Comparison of ENCODE assay signal across 1 cellular context in the genomic region with DNA sequence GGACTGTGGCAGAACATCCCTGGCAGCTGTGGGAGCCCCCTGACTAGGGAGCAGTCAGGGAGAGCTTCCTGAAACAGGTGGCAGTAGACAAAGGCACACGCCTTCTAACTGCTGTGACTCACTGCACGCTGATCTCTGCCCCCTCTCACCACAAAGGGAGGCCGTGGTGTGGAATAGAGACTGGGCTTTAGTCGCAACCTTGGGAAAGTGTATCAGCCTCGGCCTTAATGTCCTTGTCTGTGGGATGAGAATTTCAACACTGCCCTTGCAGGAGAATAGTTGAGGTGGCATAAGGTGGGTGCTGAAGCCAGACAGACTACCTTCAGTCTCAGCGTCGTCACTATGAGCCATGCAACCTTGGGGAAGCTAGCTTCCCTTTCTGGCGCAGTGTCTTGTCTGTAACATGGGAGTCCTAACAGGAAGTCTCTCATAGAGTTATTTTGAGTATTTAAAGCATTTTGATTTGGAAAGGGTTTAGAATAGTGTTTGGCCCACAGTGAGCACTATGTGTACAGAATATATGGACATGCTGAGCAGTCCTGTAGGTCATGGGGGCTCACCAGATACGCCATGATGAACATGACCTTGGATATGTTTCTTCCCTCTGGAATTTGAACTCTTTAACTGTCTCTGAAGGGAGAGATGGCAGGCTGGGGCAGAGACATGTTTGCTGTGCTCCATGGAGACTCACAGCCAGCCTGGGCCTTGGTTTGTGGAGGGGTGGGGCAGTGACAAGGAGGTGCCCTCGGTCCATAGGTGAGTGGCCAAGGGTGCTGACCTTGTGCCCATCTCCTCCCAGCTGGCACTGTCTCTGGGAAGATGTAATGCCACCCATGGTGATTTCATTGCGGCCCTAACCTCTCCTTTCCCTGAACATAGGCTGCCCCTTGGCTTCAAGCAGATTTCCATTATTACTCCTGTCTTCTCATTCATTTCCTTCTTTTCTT.
TF ChIP-seq lines count a peak whose summit lies in the region.

No MANE protein-coding gene starts in this region.

TF ChIP-seq in HepG2, 621 proteins besides CTCF, POLR2A, EP300 and RAD21 (continued from another document and continues in another):
- TF ChIP-seq, protein P1, sequence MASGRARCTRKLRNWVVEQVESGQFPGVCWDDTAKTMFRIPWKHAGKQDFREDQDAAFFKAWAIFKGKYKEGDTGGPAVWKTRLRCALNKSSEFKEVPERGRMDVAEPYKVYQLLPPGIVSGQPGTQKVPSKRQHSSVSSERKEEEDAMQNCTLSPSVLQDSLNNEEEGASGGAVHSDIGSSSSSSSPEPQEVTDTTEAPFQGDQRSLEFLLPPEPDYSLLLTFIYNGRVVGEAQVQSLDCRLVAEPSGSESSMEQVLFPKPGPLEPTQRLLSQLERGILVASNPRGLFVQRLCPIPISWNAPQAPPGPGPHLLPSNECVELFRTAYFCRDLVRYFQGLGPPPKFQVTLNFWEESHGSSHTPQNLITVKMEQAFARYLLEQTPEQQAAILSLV (CRISPR knock-in tag; IDR thresholded peaks at IDR 0.05; ENCODE audit: borderline replicate concordance) = peak; percentile 56; the same call in 1 of the 2 replicates
- TF ChIP-seq CEBPG (CRISPR knock-in tag; IDR thresholded peaks at IDR 0.05) = no peak
- no peak for TF ChIP-seq RFX3 (CRISPR knock-in tag; IDR thresholded peaks at IDR 0.05)
- TF ChIP-seq NR2C2 (CRISPR knock-in tag; IDR thresholded peaks at IDR 0.05; ENCODE audit: borderline replicate concordance) = no peak
- TF ChIP-seq ZSCAN29 (CRISPR knock-in tag; conservative IDR thresholded peaks at IDR 0.05) = no peak
- TF ChIP-seq SP140L (CRISPR knock-in tag; IDR thresholded peaks at IDR 0.05; ENCODE audit: borderline replicate concordance) = no peak
- TF ChIP-seq, protein P2, sequence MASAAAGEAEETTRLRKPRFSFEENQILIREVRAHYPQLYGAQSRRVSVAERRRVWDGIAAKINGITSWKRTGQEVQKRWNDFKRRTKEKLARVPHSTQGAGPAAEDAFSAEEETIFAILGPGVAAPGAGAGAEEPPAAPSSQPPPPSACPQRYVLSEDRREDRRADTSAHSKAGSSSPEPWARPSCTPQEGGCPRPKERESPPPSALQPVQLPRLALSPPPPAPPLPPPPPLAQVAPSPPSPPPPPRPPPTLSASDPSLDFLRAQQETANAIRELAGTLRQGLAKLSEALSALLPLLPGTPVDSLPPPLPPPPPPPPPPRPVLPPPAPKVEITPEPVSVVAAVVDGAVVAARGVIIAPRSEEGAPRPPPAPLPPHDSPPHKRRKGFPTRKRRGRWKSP (CRISPR knock-in tag; IDR thresholded peaks at IDR 0.05) = no peak
- TF ChIP-seq MAFF (IDR thresholded peaks at IDR 0.05; ENCODE audit: low read depth, low read length) = no peak
- no peak for TF ChIP-seq IKZF4 (CRISPR knock-in tag; IDR thresholded peaks at IDR 0.05; ENCODE audit: borderline replicate concordance, low read depth, not compliant biosample characterization)
- TF ChIP-seq, protein P3, sequence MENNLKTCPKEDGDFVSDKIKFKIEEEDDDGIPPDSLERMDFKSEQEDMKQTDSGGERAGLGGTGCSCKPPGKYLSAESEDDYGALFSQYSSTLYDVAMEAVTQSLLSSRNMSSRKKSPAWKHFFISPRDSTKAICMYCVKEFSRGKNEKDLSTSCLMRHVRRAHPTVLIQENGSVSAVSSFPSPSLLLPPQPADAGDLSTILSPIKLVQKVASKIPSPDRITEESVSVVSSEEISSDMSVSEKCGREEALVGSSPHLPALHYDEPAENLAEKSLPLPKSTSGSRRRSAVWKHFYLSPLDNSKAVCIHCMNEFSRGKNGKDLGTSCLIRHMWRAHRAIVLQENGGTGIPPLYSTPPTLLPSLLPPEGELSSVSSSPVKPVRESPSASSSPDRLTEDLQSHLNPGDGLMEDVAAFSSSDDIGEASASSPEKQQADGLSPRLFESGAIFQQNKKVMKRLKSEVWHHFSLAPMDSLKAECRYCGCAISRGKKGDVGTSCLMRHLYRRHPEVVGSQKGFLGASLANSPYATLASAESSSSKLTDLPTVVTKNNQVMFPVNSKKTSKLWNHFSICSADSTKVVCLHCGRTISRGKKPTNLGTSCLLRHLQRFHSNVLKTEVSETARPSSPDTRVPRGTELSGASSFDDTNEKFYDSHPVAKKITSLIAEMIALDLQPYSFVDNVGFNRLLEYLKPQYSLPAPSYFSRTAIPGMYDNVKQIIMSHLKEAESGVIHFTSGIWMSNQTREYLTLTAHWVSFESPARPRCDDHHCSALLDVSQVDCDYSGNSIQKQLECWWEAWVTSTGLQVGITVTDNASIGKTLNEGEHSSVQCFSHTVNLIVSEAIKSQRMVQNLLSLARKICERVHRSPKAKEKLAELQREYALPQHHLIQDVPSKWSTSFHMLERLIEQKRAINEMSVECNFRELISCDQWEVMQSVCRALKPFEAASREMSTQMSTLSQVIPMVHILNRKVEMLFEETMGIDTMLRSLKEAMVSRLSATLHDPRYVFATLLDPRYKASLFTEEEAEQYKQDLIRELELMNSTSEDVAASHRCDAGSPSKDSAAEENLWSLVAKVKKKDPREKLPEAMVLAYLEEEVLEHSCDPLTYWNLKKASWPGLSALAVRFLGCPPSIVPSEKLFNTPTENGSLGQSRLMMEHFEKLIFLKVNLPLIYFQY (CRISPR knock-in tag; IDR thresholded peaks at IDR 0.05; ENCODE audit: borderline replicate concordance) = no peak
- 0 out of 2 replicates have a peak, but pooled peaks have one; percentile 15 for TF ChIP-seq ESRRA (CRISPR knock-in tag; IDR thresholded peaks at IDR 0.05; ENCODE audit: low read depth)
- no peak for TF ChIP-seq LCORL (IDR thresholded peaks at IDR 0.05)
- peak; percentile 60 for TF ChIP-seq LCORL (CRISPR knock-in tag; IDR thresholded peaks at IDR 0.05)
- TF ChIP-seq NFKBIZ (CRISPR knock-in tag; IDR thresholded peaks at IDR 0.05) = no peak
- TF ChIP-seq MIER3 (CRISPR knock-in tag; IDR thresholded peaks at IDR 0.05; ENCODE audit: borderline replicate concordance) = no peak
- TF ChIP-seq REL (CRISPR knock-in tag; conservative IDR thresholded peaks at IDR 0.05) = no peak
- no peak for TF ChIP-seq ZNF20 (CRISPR knock-in tag; IDR thresholded peaks at IDR 0.05)
- TF ChIP-seq MIXL1 (CRISPR knock-in tag; IDR thresholded peaks at IDR 0.05) = no peak
- TF ChIP-seq GABPA (IDR thresholded peaks at IDR 0.05; ENCODE audit: low read depth, low read length) = no peak
- peak; percentile 11; the same call in 1 of the 2 replicates for TF ChIP-seq GABPA (CRISPR knock-in tag; IDR thresholded peaks at IDR 0.05; ENCODE audit: low read depth)
- TF ChIP-seq ADNP (CRISPR knock-in tag; IDR thresholded peaks at IDR 0.05) = peak; percentile 54; the same call in 1 of the 2 replicates
- TF ChIP-seq CCAR2 (optimal IDR thresholded peaks at IDR 0.05; ENCODE audit: low read depth, low read length) = no peak
- no peak for TF ChIP-seq HHEX (CRISPR knock-in tag; IDR thresholded peaks at IDR 0.05)
- TF ChIP-seq ZNF775 (CRISPR knock-in tag; IDR thresholded peaks at IDR 0.05; ENCODE audit: borderline replicate concordance) = no peak
- TF ChIP-seq ONECUT2 (CRISPR knock-in tag; IDR thresholded peaks at IDR 0.05) = no peak
- TF ChIP-seq ZFP62 (CRISPR knock-in tag; IDR thresholded peaks at IDR 0.05) = no peak
- TF ChIP-seq BCL6 (CRISPR knock-in tag; IDR thresholded peaks at IDR 0.05) = no peak
- peak; percentile 67 for TF ChIP-seq ASH2L (IDR thresholded peaks at IDR 0.05; ENCODE audit: insufficient read length, low read depth, low read length)
- TF ChIP-seq TCF7 (IDR thresholded peaks at IDR 0.05; ENCODE audit: low read depth) = no peak
- TF ChIP-seq U2AF1 (optimal IDR thresholded peaks at IDR 0.05; ENCODE audit: low read depth, low read length) = no peak
- TF ChIP-seq ZNF761 (CRISPR knock-in tag; conservative IDR thresholded peaks at IDR 0.05) = no peak
- TF ChIP-seq ZNF652 (CRISPR knock-in tag; IDR thresholded peaks at IDR 0.05; ENCODE audit: borderline replicate concordance, low read depth) = no peak
- no peak for TF ChIP-seq ZSCAN21 (CRISPR knock-in tag; IDR thresholded peaks at IDR 0.05; ENCODE audit: borderline replicate concordance)
- TF ChIP-seq EZH2 (conservative IDR thresholded peaks at IDR 0.05; ENCODE audit: low read depth, low read length) = no peak
- no peak for TF ChIP-seq ZNF251 (CRISPR knock-in tag; IDR thresholded peaks at IDR 0.05)
- TF ChIP-seq, protein P4, sequence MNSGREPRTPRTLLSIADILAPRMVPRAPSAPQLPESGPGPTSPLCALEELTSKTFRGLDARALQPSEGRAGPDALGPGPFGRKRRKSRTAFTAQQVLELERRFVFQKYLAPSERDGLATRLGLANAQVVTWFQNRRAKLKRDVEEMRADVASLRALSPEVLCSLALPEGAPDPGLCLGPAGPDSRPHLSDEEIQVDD (CRISPR knock-in tag; IDR thresholded peaks at IDR 0.05; ENCODE audit: borderline replicate concordance) = no peak
- TF ChIP-seq FOXK2 (IDR thresholded peaks at IDR 0.05) = no peak
- TF ChIP-seq, protein P5, sequence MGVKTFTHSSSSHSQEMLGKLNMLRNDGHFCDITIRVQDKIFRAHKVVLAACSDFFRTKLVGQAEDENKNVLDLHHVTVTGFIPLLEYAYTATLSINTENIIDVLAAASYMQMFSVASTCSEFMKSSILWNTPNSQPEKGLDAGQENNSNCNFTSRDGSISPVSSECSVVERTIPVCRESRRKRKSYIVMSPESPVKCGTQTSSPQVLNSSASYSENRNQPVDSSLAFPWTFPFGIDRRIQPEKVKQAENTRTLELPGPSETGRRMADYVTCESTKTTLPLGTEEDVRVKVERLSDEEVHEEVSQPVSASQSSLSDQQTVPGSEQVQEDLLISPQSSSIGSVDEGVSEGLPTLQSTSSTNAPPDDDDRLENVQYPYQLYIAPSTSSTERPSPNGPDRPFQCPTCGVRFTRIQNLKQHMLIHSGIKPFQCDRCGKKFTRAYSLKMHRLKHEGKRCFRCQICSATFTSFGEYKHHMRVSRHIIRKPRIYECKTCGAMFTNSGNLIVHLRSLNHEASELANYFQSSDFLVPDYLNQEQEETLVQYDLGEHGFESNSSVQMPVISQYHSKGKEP (CRISPR knock-in tag; IDR thresholded peaks at IDR 0.05) = no peak
- peak; percentile 72; the same call in 1 of the 2 replicates for TF ChIP-seq SNAI1 (CRISPR knock-in tag; IDR thresholded peaks at IDR 0.05; ENCODE audit: borderline replicate concordance)
- no peak for TF ChIP-seq ZKSCAN1 (IDR thresholded peaks at IDR 0.05; ENCODE audit: low read length)
- TF ChIP-seq, protein P6, sequence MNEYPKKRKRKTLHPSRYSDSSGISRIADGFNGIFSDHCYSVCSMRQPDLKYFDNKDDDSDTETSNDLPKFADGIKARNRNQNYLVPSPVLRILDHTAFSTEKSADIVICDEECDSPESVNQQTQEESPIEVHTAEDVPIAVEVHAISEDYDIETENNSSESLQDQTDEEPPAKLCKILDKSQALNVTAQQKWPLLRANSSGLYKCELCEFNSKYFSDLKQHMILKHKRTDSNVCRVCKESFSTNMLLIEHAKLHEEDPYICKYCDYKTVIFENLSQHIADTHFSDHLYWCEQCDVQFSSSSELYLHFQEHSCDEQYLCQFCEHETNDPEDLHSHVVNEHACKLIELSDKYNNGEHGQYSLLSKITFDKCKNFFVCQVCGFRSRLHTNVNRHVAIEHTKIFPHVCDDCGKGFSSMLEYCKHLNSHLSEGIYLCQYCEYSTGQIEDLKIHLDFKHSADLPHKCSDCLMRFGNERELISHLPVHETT (CRISPR knock-in tag; conservative IDR thresholded peaks at IDR 0.05) = no peak
- TF ChIP-seq RCOR2 (CRISPR knock-in tag; IDR thresholded peaks at IDR 0.05) = peak; percentile 51; the same call in 1 of the 2 replicates
- TF ChIP-seq, protein P7, sequence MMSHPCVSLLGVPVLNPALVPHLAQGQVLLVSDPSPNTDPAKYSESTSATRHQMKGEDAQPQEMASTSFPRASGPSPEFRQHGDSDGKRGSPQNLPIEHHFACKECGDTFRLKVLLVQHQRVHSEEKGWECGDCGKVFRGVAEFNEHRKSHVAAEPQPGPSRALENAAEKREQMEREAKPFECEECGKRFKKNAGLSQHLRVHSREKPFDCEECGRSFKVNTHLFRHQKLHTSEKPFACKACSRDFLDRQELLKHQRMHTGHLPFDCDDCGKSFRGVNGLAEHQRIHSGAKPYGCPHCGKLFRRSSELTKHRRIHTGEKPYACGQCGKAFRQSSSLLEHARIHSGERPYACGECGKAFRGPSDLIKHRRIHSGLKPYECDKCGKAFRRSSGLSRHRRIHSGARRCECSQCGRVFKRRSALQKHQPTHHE (CRISPR knock-in tag; IDR thresholded peaks at IDR 0.05; ENCODE audit: borderline replicate concordance) = no peak
- no peak for TF ChIP-seq ZNF296 (CRISPR knock-in tag; conservative IDR thresholded peaks at IDR 0.05)
- TF ChIP-seq, protein P8, sequence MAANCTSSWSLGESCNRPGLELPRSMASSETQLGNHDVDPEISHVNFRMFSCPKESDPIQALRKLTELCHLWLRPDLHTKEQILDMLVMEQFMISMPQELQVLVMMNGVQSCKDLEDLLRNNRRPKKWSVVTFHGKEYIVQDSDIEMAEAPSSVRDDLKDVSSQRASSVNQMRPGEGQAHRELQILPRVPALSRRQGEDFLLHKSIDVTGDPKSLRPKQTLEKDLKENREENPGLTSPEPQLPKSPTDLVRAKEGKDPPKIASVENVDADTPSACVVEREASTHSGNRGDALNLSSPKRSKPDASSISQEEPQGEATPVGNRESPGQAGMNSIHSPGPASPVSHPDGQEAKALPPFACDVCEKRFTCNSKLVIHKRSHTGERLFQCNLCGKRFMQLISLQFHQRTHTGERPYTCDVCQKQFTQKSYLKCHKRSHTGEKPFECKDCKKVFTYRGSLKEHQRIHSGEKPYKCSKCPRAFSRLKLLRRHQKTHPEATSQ (CRISPR knock-in tag; IDR thresholded peaks at IDR 0.05; ENCODE audit: borderline replicate concordance) = no peak
- TF ChIP-seq KLF16 (CRISPR knock-in tag; IDR thresholded peaks at IDR 0.05) = no peak
- TF ChIP-seq, protein P9, sequence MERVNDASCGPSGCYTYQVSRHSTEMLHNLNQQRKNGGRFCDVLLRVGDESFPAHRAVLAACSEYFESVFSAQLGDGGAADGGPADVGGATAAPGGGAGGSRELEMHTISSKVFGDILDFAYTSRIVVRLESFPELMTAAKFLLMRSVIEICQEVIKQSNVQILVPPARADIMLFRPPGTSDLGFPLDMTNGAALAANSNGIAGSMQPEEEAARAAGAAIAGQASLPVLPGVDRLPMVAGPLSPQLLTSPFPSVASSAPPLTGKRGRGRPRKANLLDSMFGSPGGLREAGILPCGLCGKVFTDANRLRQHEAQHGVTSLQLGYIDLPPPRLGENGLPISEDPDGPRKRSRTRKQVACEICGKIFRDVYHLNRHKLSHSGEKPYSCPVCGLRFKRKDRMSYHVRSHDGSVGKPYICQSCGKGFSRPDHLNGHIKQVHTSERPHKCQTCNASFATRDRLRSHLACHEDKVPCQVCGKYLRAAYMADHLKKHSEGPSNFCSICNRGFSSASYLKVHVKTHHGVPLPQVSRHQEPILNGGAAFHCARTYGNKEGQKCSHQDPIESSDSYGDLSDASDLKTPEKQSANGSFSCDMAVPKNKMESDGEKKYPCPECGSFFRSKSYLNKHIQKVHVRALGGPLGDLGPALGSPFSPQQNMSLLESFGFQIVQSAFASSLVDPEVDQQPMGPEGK (CRISPR knock-in tag; IDR thresholded peaks at IDR 0.05) = no peak; the same call in 1 of the 2 replicates
- TF ChIP-seq, protein P10, sequence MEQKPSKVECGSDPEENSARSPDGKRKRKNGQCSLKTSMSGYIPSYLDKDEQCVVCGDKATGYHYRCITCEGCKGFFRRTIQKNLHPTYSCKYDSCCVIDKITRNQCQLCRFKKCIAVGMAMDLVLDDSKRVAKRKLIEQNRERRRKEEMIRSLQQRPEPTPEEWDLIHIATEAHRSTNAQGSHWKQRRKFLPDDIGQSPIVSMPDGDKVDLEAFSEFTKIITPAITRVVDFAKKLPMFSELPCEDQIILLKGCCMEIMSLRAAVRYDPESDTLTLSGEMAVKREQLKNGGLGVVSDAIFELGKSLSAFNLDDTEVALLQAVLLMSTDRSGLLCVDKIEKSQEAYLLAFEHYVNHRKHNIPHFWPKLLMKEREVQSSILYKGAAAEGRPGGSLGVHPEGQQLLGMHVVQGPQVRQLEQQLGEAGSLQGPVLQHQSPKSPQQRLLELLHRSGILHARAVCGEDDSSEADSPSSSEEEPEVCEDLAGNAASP (CRISPR knock-in tag; IDR thresholded peaks at IDR 0.05; ENCODE audit: borderline replicate concordance) = no peak
- TF ChIP-seq SALL1 (CRISPR knock-in tag; IDR thresholded peaks at IDR 0.05) = peak; percentile 56
